ENCODE assay signal across 8 cellular contexts in genomic region chr19:6060600-6061391, GRCh38. TPM values are rescaled to one million over a fixed set of nuclear protein-coding genes. Genes with fewer than 3 reads are reported as not detected.
DNase-seq lines count a peak whose midpoint lies in the region; ATAC-seq, FAIRE-seq and TF ChIP-seq lines count a peak whose summit lies in the region.

No MANE protein-coding gene starts in this region.

- H3K36me3 Mint-ChIP-seq in CD8-positive, alpha-beta memory T cell: no peaks in the 10 kb centered on the region
- H3K36me3 Mint-ChIP-seq in naive thymus-derived CD8-positive, alpha-beta T cell: no peaks in the 10 kb centered on the region

- H3K4me3 ChIP-seq in CD8-positive, alpha-beta memory T cell (ENCODE audit: low read length): no peak overlapping the region

- H3K9me3 ChIP-seq in CD8-positive, alpha-beta memory T cell (ENCODE audit: low read length): no peaks in the 10 kb centered on the region

- CTCF ChIA-PET in CD8-positive, alpha-beta memory T cell (lab: Charles Lee): interaction anchor here (1.1 kb wide), 1 partner anchor 12 kb away, joined by 3 read pairs; no protein-coding TSS in a partner anchor

- no peaks in the 10 kb centered on the region for H3K36me3 ChIP-seq in CD8-positive, alpha-beta memory T cell (ENCODE audit: insufficient read depth, low read length)

- no peak for FAIRE-seq in GM12891 (lab: Jason Lieb, UNC)

- ATAC-seq in naive thymus-derived CD8-positive, alpha-beta T cell: peak; percentile 16 to 33

- H3K27ac Mint-ChIP-seq in CD8-positive, alpha-beta memory T cell: peak overlapping the region in 7 of 8 donors; percentile 48 to 89 (median 71)
- peak overlapping the region; percentile 11 to 95 (median 82) for H3K27ac Mint-ChIP-seq in naive thymus-derived CD8-positive, alpha-beta T cell

- H3K4me1 ChIP-seq in CD8-positive, alpha-beta memory T cell (ENCODE audit: insufficient read depth, low read length): peaks cover 8% of the 10 kb centered on the region

- H3K27ac ChIP-seq in CD8-positive, alpha-beta memory T cell (ENCODE audit: low read depth, low read length): peak overlapping the region; percentile 46
- H3K27ac ChIP-seq in caudate nucleus (ENCODE audit: low read depth, low read length): peak overlapping the region; percentile 2

- TF ChIP-seq POLR2A in GM12891 (IDR thresholded peaks at IDR 0.05; ENCODE audit: low read depth, low read length): no peak

- H3K27me3 ChIP-seq in CD8-positive, alpha-beta memory T cell (ENCODE audit: insufficient read depth, low read length, poor library complexity, severe bottlenecking): no peaks in the 10 kb centered on the region

- H3K4me1 Mint-ChIP-seq in CD8-positive, alpha-beta memory T cell: peaks cover 26 to 40% (median 32%) of the 10 kb centered on the region in 3 donors
- peaks cover 30 to 63% (median 47%) of the 10 kb centered on the region in 4 donors for H3K4me1 Mint-ChIP-seq in naive thymus-derived CD8-positive, alpha-beta T cell

- POLR2A ChIA-PET in CD8-positive, alpha-beta memory T cell (lab: Charles Lee): no interaction called here
- POLR2A ChIA-PET in naive thymus-derived CD8-positive, alpha-beta T cell (lab: Charles Lee): no interaction called here

- no peaks in the 10 kb centered on the region for H3K9me3 Mint-ChIP-seq in CD8-positive, alpha-beta memory T cell
- no peaks in the 10 kb centered on the region for H3K9me3 Mint-ChIP-seq in naive thymus-derived CD8-positive, alpha-beta T cell

- peaks cover 7 to 12% of the 10 kb centered on the region in 2 donors for H3K27me3 Mint-ChIP-seq in CD8-positive, alpha-beta memory T cell
- H3K27me3 Mint-ChIP-seq in naive thymus-derived CD8-positive, alpha-beta T cell: no peaks in the 10 kb centered on the region

- H3K4me3 Mint-ChIP-seq in CD8-positive, alpha-beta memory T cell: peak overlapping the region in 6 of 7 donors; percentile 23 to 72 (median 60)
- peak overlapping the region; percentile 65 to 83 (median 76) for H3K4me3 Mint-ChIP-seq in naive thymus-derived CD8-positive, alpha-beta T cell

- DNase-seq in CD8-positive, alpha-beta memory T cell: peak in 2 of 5 donors; percentile 26 to 41
- DNase-seq in T follicular helper cell (ENCODE audit: low read depth) (peak; percentile 10), caudate nucleus (lab: John Stamatoyannopoulos, UW) (no peak), GM12891 (ENCODE audit: insufficient read length, low spot score) (no peak), cerebellar cortex (ENCODE audit: low spot score) (no peak), retina (no peak), putamen (ENCODE audit: low spot score) (no peak)
- DNase-seq in naive thymus-derived CD8-positive, alpha-beta T cell: peak in 1 of 10 donors; percentile 23

TF ChIP-seq in GM12891, 5 proteins besides CTCF, POLR2A, EP300 and RAD21:
- TF ChIP-seq POLR2AphosphoS5 (IDR thresholded peaks at IDR 0.05; ENCODE audit: low read depth, low read length) (no peak), TAF1 (IDR thresholded peaks at IDR 0.05; ENCODE audit: low read depth, low read length) (no peak), SPI1 (IDR thresholded peaks at IDR 0.05; ENCODE audit: low read depth, low read length) (no peak), PAX5 (IDR thresholded peaks at IDR 0.05; ENCODE audit: insufficient read depth, low read length, severe bottlenecking) (no peak), POU2F2 (IDR thresholded peaks at IDR 0.05; ENCODE audit: low read depth, low read length) (no peak)
TF ChIP-seq in GM12891: peak in this region for 0.

RNA-seq across cellular contexts. Expression of gene RFX2, which starts 49.5 kb away (rescaled TPM):
- 1 to 10 TPM; 4.2 to 4.9 TPM for total RNA-seq in CD8-positive, alpha-beta memory T cell
- 1.5 TPM for polyA plus RNA-seq in CD8-positive, alpha-beta memory T cell
- 1 to 10 TPM; 5.6 to 9.9 TPM for total RNA-seq in naive thymus-derived CD8-positive, alpha-beta T cell
- 10 to 100 TPM in 1 of 3 donors, 1 to 10 TPM in 2; 4.0 to 10.4 (median 5.9) TPM for polyA plus RNA-seq in naive thymus-derived CD8-positive, alpha-beta T cell
- 1.8 TPM for polyA plus RNA-seq in GM12891 (2012; ENCODE audit: low read depth, missing spikeins)
